Comparison of ENCODE assay signal across 11 cellular contexts in genomic region chr16:11700264-11701029, GRCh38. TPM values are rescaled to one million over a fixed set of nuclear protein-coding genes. Genes with fewer than 3 reads are reported as not detected.
DNase-seq lines count a peak whose midpoint lies in the region; ATAC-seq, FAIRE-seq and TF ChIP-seq lines count a peak whose summit lies in the region.
"Had no signal": no experiment of that assay in that cellular context is flagged by ENCODE, and none has a peak within 500 bp of the region (broad histone marks: within the 10 kb centered on the region; RNA-seq: fewer than 3 reads in every experiment).

No MANE protein-coding gene starts in this region.

- H3K4me3 ChIP-seq in lower lobe of right lung (no peak overlapping the region), transverse colon (no peak overlapping the region)
- H3K4me3 ChIP-seq: SK-N-MC had no signal

- H3K4me3 Mint-ChIP-seq in activated T-helper 2 cell treated with anti-CD3 and anti-CD28 coated beads, Interferon-gamma antibody, Interleukin-2, Interleukin-4, amounts not matched to agents 10 μg/mL and 5 μg/mL and 100 μg/mL, durations not matched to agents 14 hours and 24 hours and 36 hours (ENCODE audit: low read depth), result no peak overlapping the region

- intact Hi-C loops in activated T-helper 2 cell treated with anti-CD3 and anti-CD28 coated beads, Interferon-gamma antibody, Interleukin-2, Interleukin-4, amounts not matched to agents 10 μg/mL and 5 μg/mL and 100 μg/mL, durations not matched to agents 14 hours and 24 hours and 36 hours (cut with micrococcal nuclease), result no loop called here
- intact Hi-C loops in lower lobe of right lung (cut with DNase I), result no loop called here
- intact Hi-C loops in transverse colon (cut with DNase I; ENCODE audit: low total_unique reads), result no loop called here

- no peak for DNase-seq in activated T-helper 2 cell treated with anti-CD3 and anti-CD28 coated beads, Interferon-gamma antibody, Interleukin-2, Interleukin-4, amounts not matched to agents 10 μg/mL and 5 μg/mL and 100 μg/mL, durations not matched to agents 14 hours and 24 hours and 36 hours (ENCODE audit: low spot score)
- DNase-seq in lower lobe of right lung (no peak), midbrain (lab: John Stamatoyannopoulos, UW) (no peak), GM12891 (ENCODE audit: insufficient read length, low spot score) (no peak), transverse colon (no peak), NCI-H82 treated with DMSO at 0.1 percent for 48 hours (lab: John Stamatoyannopoulos, UW; ENCODE audit: unreplicated experiment) (no peak)
- DNase-seq: activated naive CD4-positive, alpha-beta T cell treated with Interleukin-2 at 50 U/mL for 16 hours had no signal

- no peak for FAIRE-seq in GM12891 (lab: Jason Lieb, UNC)

- H3K9me3 ChIP-seq in lower lobe of right lung (no peaks in the 10 kb centered on the region), transverse colon (no peaks in the 10 kb centered on the region)

- H3K27ac ChIP-seq in C4-2B (peak overlapping the region; percentile 45), lower lobe of right lung (peak overlapping the region; percentile 59), transverse colon (no peak overlapping the region)
- H3K27ac ChIP-seq: parathyroid adenoma, SK-N-MC had no signal

- peaks cover 53% of the 10 kb centered on the region for H3K4me1 Mint-ChIP-seq in activated T-helper 2 cell treated with anti-CD3 and anti-CD28 coated beads, Interferon-gamma antibody, Interleukin-2, Interleukin-4, amounts not matched to agents 10 μg/mL and 5 μg/mL and 100 μg/mL, durations not matched to agents 14 hours and 24 hours and 36 hours (ENCODE audit: low read depth)

- H3K27me3 Mint-ChIP-seq in activated T-helper 2 cell treated with anti-CD3 and anti-CD28 coated beads, Interferon-gamma antibody, Interleukin-2, Interleukin-4, amounts not matched to agents 10 μg/mL and 5 μg/mL and 100 μg/mL, durations not matched to agents 14 hours and 24 hours and 36 hours (ENCODE audit: low read depth), result no peaks in the 10 kb centered on the region

- H3K36me3 ChIP-seq in lower lobe of right lung, result peaks cover 62% of the 10 kb centered on the region
- peaks cover 0 to 51% (median 15%) of the 10 kb centered on the region in 4 donors for H3K36me3 ChIP-seq in transverse colon

- H3K27ac Mint-ChIP-seq in activated T-helper 2 cell treated with anti-CD3 and anti-CD28 coated beads, Interferon-gamma antibody, Interleukin-2, Interleukin-4, amounts not matched to agents 10 μg/mL and 5 μg/mL and 100 μg/mL, durations not matched to agents 14 hours and 24 hours and 36 hours, result peak overlapping the region; percentile 33

- in situ Hi-C loops in transverse colon (cut with MboI; ENCODE audit: low pct_ligation_motif_present in 1 of 4, low pct_unique_long_range_greater_than_20kb in 1 of 4, low sequenced_read_pairs in 3 of 4), result loop anchor here in 2 of 4 donors (25.0 kb wide), 1 partner anchor 313 kb away; no protein-coding TSS in a partner anchor

- no peak for TF ChIP-seq RAD21 in Ishikawa (IDR thresholded peaks at IDR 0.05; ENCODE audit: low read depth)

- no peaks in the 10 kb centered on the region for H3K9me3 Mint-ChIP-seq in activated T-helper 2 cell treated with anti-CD3 and anti-CD28 coated beads, Interferon-gamma antibody, Interleukin-2, Interleukin-4, amounts not matched to agents 10 μg/mL and 5 μg/mL and 100 μg/mL, durations not matched to agents 14 hours and 24 hours and 36 hours

- no peak for TF ChIP-seq POLR2A in GM12891 (IDR thresholded peaks at IDR 0.05; ENCODE audit: low read depth, low read length)
- no peak for TF ChIP-seq POLR2A in transverse colon (IDR thresholded peaks at IDR 0.05)

- TF ChIP-seq EP300 in Ishikawa (IDR thresholded peaks at IDR 0.05; ENCODE audit: borderline replicate concordance), result no peak
- no peak for TF ChIP-seq EP300 in transverse colon (IDR thresholded peaks at IDR 0.05; ENCODE audit: low read depth)

- peaks cover 77% of the 10 kb centered on the region for H3K36me3 Mint-ChIP-seq in activated T-helper 2 cell treated with anti-CD3 and anti-CD28 coated beads, Interferon-gamma antibody, Interleukin-2, Interleukin-4, amounts not matched to agents 10 μg/mL and 5 μg/mL and 100 μg/mL, durations not matched to agents 14 hours and 24 hours and 36 hours (ENCODE audit: low read depth)

- peak; percentile 48 to 58 for ATAC-seq in lower lobe of right lung

- peaks cover 24% of the 10 kb centered on the region for H3K4me1 ChIP-seq in lower lobe of right lung
- H3K4me1 ChIP-seq in transverse colon, result peaks cover 0 to 3% (median 0%) of the 10 kb centered on the region in 4 donors

- WGBS in transverse colon (ENCODE audit: low coverage in 1 of 2), 2 donors, result 68 to 77% methylated on average over 5 to 9 of the region's 9 CpGs

- no peaks in the 10 kb centered on the region for H3K27me3 ChIP-seq in lower lobe of right lung (ENCODE audit: low read depth)
- H3K27me3 ChIP-seq in transverse colon, result no peaks in the 10 kb centered on the region

- TF ChIP-seq CTCF in C4-2B (conservative IDR thresholded peaks at IDR 0.05), result no peak
- no peak for TF ChIP-seq CTCF in lower lobe of right lung (IDR thresholded peaks at IDR 0.05)
- TF ChIP-seq CTCF in transverse colon (IDR thresholded peaks at IDR 0.05), result no peak

TF ChIP-seq in Ishikawa, 13 proteins besides CTCF, POLR2A, EP300 and RAD21:
- TF ChIP-seq CEBPB (IDR thresholded peaks at IDR 0.05) (0 out of 2 replicates have a peak, but pooled peaks have one; percentile 2), ZBTB7A (IDR thresholded peaks at IDR 0.05; ENCODE audit: low read depth) (no peak), TAF1 (IDR thresholded peaks at IDR 0.05; ENCODE audit: low read depth) (no peak), EGR1 (IDR thresholded peaks at IDR 0.05) (no peak), TCF12 (IDR thresholded peaks at IDR 0.05; ENCODE audit: low read depth) (no peak)

TF ChIP-seq in GM12891, 5 proteins besides CTCF, POLR2A, EP300 and RAD21:
- TF ChIP-seq TAF1 (IDR thresholded peaks at IDR 0.05; ENCODE audit: low read depth, low read length) (no peak), POU2F2 (IDR thresholded peaks at IDR 0.05; ENCODE audit: low read depth, low read length) (no peak), POLR2AphosphoS5 (IDR thresholded peaks at IDR 0.05; ENCODE audit: low read depth, low read length) (no peak), PAX5 (IDR thresholded peaks at IDR 0.05; ENCODE audit: insufficient read depth, low read length, severe bottlenecking) (no peak), SPI1 (IDR thresholded peaks at IDR 0.05; ENCODE audit: low read depth, low read length) (no peak)

RNA-seq across cellular contexts. Expression of gene SNN, which starts 32.2 kb away (rescaled TPM):
- 8.6 and 9.5 TPM in 2 replicates for total RNA-seq in activated T-helper 2 cell treated with anti-CD3 and anti-CD28 coated beads, Interferon-gamma antibody, Interleukin-2, Interleukin-4, amounts not matched to agents 10 μg/mL and 5 μg/mL and 100 μg/mL, durations not matched to agents 14 hours and 24 hours and 36 hours
- total RNA-seq in lower lobe of right lung (25.5 TPM), transverse colon (10 to 100 TPM in 2 of 4 donors, 1 to 10 TPM in 2; 4.9 to 12.3 (median 8.6) TPM)
- polyA plus RNA-seq in GM12891 (2012; ENCODE audit: low read depth, missing spikeins), result 38.7 TPM

RNA-seq across cellular contexts. Expression of gene TXNDC11, which starts 42.2 kb away (rescaled TPM):
- total RNA-seq in activated T-helper 2 cell treated with anti-CD3 and anti-CD28 coated beads, Interferon-gamma antibody, Interleukin-2, Interleukin-4, amounts not matched to agents 10 μg/mL and 5 μg/mL and 100 μg/mL, durations not matched to agents 14 hours and 24 hours and 36 hours, result 48.0 and 53.0 TPM in 2 replicates
- total RNA-seq in lower lobe of right lung (88.2 TPM), transverse colon (100 to 1,000 TPM in 1 of 4 donors, 10 to 100 TPM in 3; 66.8 to 105 (median 71.1) TPM)
- 31.7 TPM for polyA plus RNA-seq in GM12891 (2012; ENCODE audit: low read depth, missing spikeins)

Comparison
In these comparisons a context has a peak if more than half of its experiments do, and no peak if none do; other contexts are left out.
1. H3K27ac ChIP-seq: peak in C4-2B (single experiment) and lower lobe of right lung (single experiment); none in transverse colon (0 of 4).